ENCODE assay signal across 22 cellular contexts in the genomic region with DNA sequence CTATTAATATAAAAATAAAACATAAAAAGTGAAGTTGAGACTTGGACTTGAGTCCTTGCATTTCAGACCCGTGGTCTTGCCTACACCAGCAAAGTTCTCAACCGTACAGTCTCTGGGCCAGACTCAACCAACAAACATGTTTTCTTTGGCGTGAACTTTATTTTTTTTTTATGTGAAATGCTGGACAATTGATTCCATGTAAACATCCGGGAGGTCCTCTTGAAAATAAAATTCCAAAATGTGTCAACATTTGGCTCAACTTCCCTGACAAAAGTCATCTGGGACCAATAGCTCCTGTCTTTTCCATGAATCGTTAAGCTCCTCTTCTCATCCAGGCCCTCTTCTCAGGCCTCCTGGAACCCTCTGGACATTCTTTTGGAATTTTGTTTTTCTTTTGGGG. TPM values are rescaled to one million over a fixed set of nuclear protein-coding genes. Genes with fewer than 3 reads are reported as not detected.
DNase-seq lines count a peak whose midpoint lies in the region; ATAC-seq and TF ChIP-seq lines count a peak whose summit lies in the region.
"Had no signal": no experiment of that assay in that cellular context is flagged by ENCODE, and none has a peak within 500 bp of the region (broad histone marks: within the 10 kb centered on the region; RNA-seq: fewer than 3 reads in every experiment).

No MANE protein-coding gene starts in this region.

- H3K27me3 Mint-ChIP-seq in T-helper 2 cell treated with Interferon-gamma antibody and Interleukin-4, amounts not matched to agents 5 μg/mL and 100 μg/mL, for 36 hours (ENCODE audit: low read depth): no peaks in the 10 kb centered on the region

- no peaks in the 10 kb centered on the region for H3K9me3 Mint-ChIP-seq in T-helper 2 cell treated with Interferon-gamma antibody and Interleukin-4, amounts not matched to agents 5 μg/mL and 100 μg/mL, for 36 hours
- H3K9me3 Mint-ChIP-seq: H9, natural killer cell had no signal

- H3K4me1 Mint-ChIP-seq in T-helper 2 cell treated with Interferon-gamma antibody and Interleukin-4, amounts not matched to agents 5 μg/mL and 100 μg/mL, for 36 hours (ENCODE audit: low read depth): peaks cover 28% of the 10 kb centered on the region

- no peaks in the 10 kb centered on the region for H3K9me3 ChIP-seq in SJSA1 (replicated peaks)
- H3K9me3 ChIP-seq: adrenal gland had no signal

- H3K27me3 ChIP-seq in SJSA1 (replicated peaks) (no peaks in the 10 kb centered on the region), H7 (ENCODE audit: control insufficient read depth, insufficient read depth, low read length) (no peaks in the 10 kb centered on the region)
- H3K27me3 ChIP-seq: adrenal gland had no signal

- H3K27ac ChIP-seq in SJSA1 (peak overlapping the region; percentile 80), skin epidermis (peak overlapping the region in 16 of 21 experiments; percentile 2 to 80 (median 60))

- no peak for DNase-seq in T-helper 2 cell treated with Interferon-gamma antibody and Interleukin-4, amounts not matched to agents 5 μg/mL and 100 μg/mL, for 36 hours (ENCODE audit: low spot score)
- no peak for DNase-seq in T-helper 2 cell
- DNase-seq in SJSA1 (ENCODE audit: low read depth in 1 of 2, low spot score in 2 of 2): peak in 1 of 2 experiments; percentile 58
- DNase-seq in fibroblast of mammary gland (ENCODE audit: low read depth): peak; percentile 42
- no peak for DNase-seq in H7
- no peak for DNase-seq in iPS-NIHi7 (ENCODE audit: extremely low spot score)
- DNase-seq: adrenal gland, COR-L47, foreskin melanocyte, H9, natural killer cell, NCI-H2029 treated with DMSO at 0.1 percent for 48 hours, NCI-H748 treated with DMSO at 0.1 percent for 48 hours, T1000 had no signal

- H3K27ac Mint-ChIP-seq in T-helper 2 cell treated with Interferon-gamma antibody and Interleukin-4, amounts not matched to agents 5 μg/mL and 100 μg/mL, for 36 hours: peak overlapping the region; percentile 63
- H3K27ac Mint-ChIP-seq: H9, natural killer cell had no signal

- H3K4me3 ChIP-seq in SJSA1 (no peak overlapping the region), fibroblast of mammary gland (ENCODE audit: control insufficient read depth, low read depth, low read length) (no peak overlapping the region), skin epidermis (no peak overlapping the region), H7 (ENCODE audit: insufficient read depth, low read depth, low read length) (no peak overlapping the region)
- H3K4me3 ChIP-seq: adrenal gland, coronary artery had no signal

- no peak for TF ChIP-seq CTCF in fibroblast of mammary gland (conservative IDR thresholded peaks at IDR 0.05; ENCODE audit: control insufficient read depth, insufficient read depth, low read depth, low read length)

- H3K4me3 Mint-ChIP-seq in T-helper 2 cell treated with Interferon-gamma antibody and Interleukin-4, amounts not matched to agents 5 μg/mL and 100 μg/mL, for 36 hours: peak overlapping the region; percentile 34

- H3K4me1 ChIP-seq in SJSA1 (replicated peaks): peaks cover 25% of the 10 kb centered on the region

- ATAC-seq in HG03196 (IDR thresholded peaks at IDR 0.05; ENCODE audit: unreplicated experiment): no peak
- ATAC-seq: natural killer cell, sciatic nerve had no signal

- H3K36me3 Mint-ChIP-seq in T-helper 2 cell treated with Interferon-gamma antibody and Interleukin-4, amounts not matched to agents 5 μg/mL and 100 μg/mL, for 36 hours (ENCODE audit: low read depth): peaks cover 32% of the 10 kb centered on the region
- H3K36me3 Mint-ChIP-seq: natural killer cell had no signal

- H3K36me3 ChIP-seq in SJSA1: peaks cover 5% of the 10 kb centered on the region
- H3K36me3 ChIP-seq in H7 (replicated peaks; ENCODE audit: control insufficient read depth, insufficient read depth, low read length): no peaks in the 10 kb centered on the region; the same call in 1 of the 2 replicates

RNA-seq across cellular contexts. Expression of gene ALDH16A1, which starts 2.7 kb away (rescaled TPM):
- total RNA-seq in SJSA1 (2014; rRNA removed; shearing (Covaris generic)): 37.5 and 52.9 TPM in 2 replicates
- total RNA-seq in H7 (2014; rRNA removed; shearing (Covaris generic)): 55.5 and 62.2 TPM in 2 replicates

RNA-seq across cellular contexts. Expression of gene PIH1D1, which starts 4.1 kb away (rescaled TPM):
- total RNA-seq in SJSA1 (2014; rRNA removed; shearing (Covaris generic)): 78.2 and 111 TPM in 2 replicates
- 172 and 194 TPM in 2 replicates for total RNA-seq in H7 (2014; rRNA removed; shearing (Covaris generic))

RNA-seq across cellular contexts. Expression of gene SLC17A7, which starts 14.4 kb away (rescaled TPM):
- not detected in 2 replicates for total RNA-seq in SJSA1 (2014; rRNA removed; shearing (Covaris generic))
- 0.14 and 0.26 TPM in 2 replicates for total RNA-seq in H7 (2014; rRNA removed; shearing (Covaris generic))
- total RNA-seq: A172; activated CD8-positive, alpha-beta memory T cell treated with anti-CD3 and anti-CD28 coated beads for 36 hours; natural killer cell had no signal

RNA-seq across cellular contexts. Expression of gene FLT3LG, which starts 18.3 kb away (rescaled TPM):
- total RNA-seq in SJSA1 (2014; rRNA removed; shearing (Covaris generic)): 0.95 TPM in 1 of 2 replicates, not detected in the other
- 0.55 and 1.6 TPM in 2 replicates for total RNA-seq in H7 (2014; rRNA removed; shearing (Covaris generic))

RNA-seq across cellular contexts. Expression of gene GFY, which starts 30.5 kb away (rescaled TPM):
- total RNA-seq in SJSA1 (2014; rRNA removed; shearing (Covaris generic)): not detected in 2 replicates
- total RNA-seq in H7 (2014; rRNA removed; shearing (Covaris generic)): not detected in 2 replicates
- total RNA-seq: A172; activated CD8-positive, alpha-beta memory T cell treated with anti-CD3 and anti-CD28 coated beads for 36 hours; adrenal gland; natural killer cell; RPMI7951; sciatic nerve; subcutaneous adipose tissue had no signal
